10 cellular contexts compared by ENCODE assay signal in the genomic region with DNA sequence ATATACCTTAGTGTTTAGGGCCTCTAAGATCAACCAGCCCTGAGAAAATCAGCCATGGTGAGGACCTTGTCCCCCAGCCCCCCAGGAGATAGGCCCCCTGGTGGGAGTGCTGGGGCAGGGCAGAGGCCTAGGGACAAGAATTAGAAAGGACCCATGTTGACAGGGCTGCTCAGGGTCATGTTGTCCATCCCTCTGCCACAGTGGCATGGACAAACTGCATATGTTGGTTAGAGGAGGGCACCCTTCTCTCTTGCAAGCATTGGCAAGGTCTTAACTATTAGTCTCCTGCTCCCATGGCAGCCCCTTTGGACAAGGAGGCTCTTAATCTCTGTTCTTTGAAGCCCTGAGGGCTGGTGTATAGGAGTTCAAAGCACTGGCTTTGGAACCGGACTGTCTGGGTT. TPM values are rescaled to one million over a fixed set of nuclear protein-coding genes. Genes with fewer than 3 reads are reported as not detected.
DNase-seq lines count a peak whose midpoint lies in the region; ATAC-seq and TF ChIP-seq lines count a peak whose summit lies in the region.
"Had no signal": no experiment of that assay in that cellular context is flagged by ENCODE, and none has a peak within 500 bp of the region (broad histone marks: within the 10 kb centered on the region; RNA-seq: fewer than 3 reads in every experiment).

No MANE protein-coding gene starts in this region.

- peak in 1 of 9 donors; percentile 37 for TF ChIP-seq CTCF in heart right ventricle (IDR thresholded peaks at IDR 0.05)
- TF ChIP-seq CTCF in WI38 (IDR thresholded peaks at IDR 0.05; ENCODE audit: low read depth, low read length): 0 out of 2 replicates have a peak, but pooled peaks have one; percentile 18
- TF ChIP-seq CTCF in fibroblast of pulmonary artery (IDR thresholded peaks at IDR 0.05; ENCODE audit: low read length, missing control alignments): peak; percentile 25
- TF ChIP-seq CTCF in upper lobe of right lung (IDR thresholded peaks at IDR 0.05): peak; percentile 13

- H3K4me3 ChIP-seq in heart right ventricle (peak overlapping the region in 1 of 10 donors; percentile 80), WI38 (ENCODE audit: low read depth, low read length) (no peak overlapping the region), fibroblast of pulmonary artery (replicated peaks; ENCODE audit: low read depth, low read length) (no peak overlapping the region), upper lobe of right lung (no peak overlapping the region), MG63 (no peak overlapping the region)

- no peaks in the 10 kb centered on the region for H3K9me3 ChIP-seq in heart right ventricle
- H3K9me3 ChIP-seq in upper lobe of right lung: no peaks in the 10 kb centered on the region
- no peaks in the 10 kb centered on the region for H3K9me3 ChIP-seq in MG63

- intact Hi-C loops in cardiac septum (cut with DNase I) (no loop called here), heart right ventricle (cut with DNase I) (loop anchor here in 1 of 10 donors (10.0 kb wide), 1 partner anchor 164 kb away; no protein-coding TSS in a partner anchor), upper lobe of right lung (cut with DNase I) (no loop called here)

- H3K27me3 ChIP-seq in heart right ventricle (no peaks in the 10 kb centered on the region), upper lobe of right lung (no peaks in the 10 kb centered on the region), MG63 (no peaks in the 10 kb centered on the region)

- peak; percentile 58 for DNase-seq in cardiac septum (ENCODE audit: low spot score)
- no peak for DNase-seq in heart right ventricle
- DNase-seq in fibroblast of pulmonary artery (ENCODE audit: low read depth): no peak
- DNase-seq in upper lobe of right lung: peak; percentile 49
- no peak for DNase-seq in MG63
- no peak for DNase-seq in DMS79 (lab: John Stamatoyannopoulos, UW)
- DNase-seq: DMS153, NCI-H1930 had no signal

- H3K4me1 ChIP-seq in heart right ventricle (peaks cover 12 to 82% (median 27%) of the 10 kb centered on the region in 9 donors), upper lobe of right lung (peaks cover 42% of the 10 kb centered on the region)

- H3K27ac ChIP-seq in heart right ventricle: peak overlapping the region in 2 of 10 donors; percentile 21 to 98
- peak overlapping the region; percentile 89 for H3K27ac ChIP-seq in upper lobe of right lung

- H3K36me3 ChIP-seq in heart right ventricle (peaks cover 0 to 32% (median 7%) of the 10 kb centered on the region in 9 donors), upper lobe of right lung (no peaks in the 10 kb centered on the region), MG63 (no peaks in the 10 kb centered on the region)

- WGBS in heart right ventricle, 2 donors: 79 to 86% methylated on average over 1 of the region's 1 CpG

- no peak for ATAC-seq in heart right ventricle
- ATAC-seq in upper lobe of right lung: no peak
- ATAC-seq in GM18511 (IDR thresholded peaks at IDR 0.05; ENCODE audit: unreplicated experiment): no peak

RNA-seq across cellular contexts. Expression of gene PTPN6, which starts 0.8 kb away (rescaled TPM):
- 7.0 TPM for total RNA-seq in cardiac septum
- total RNA-seq in heart right ventricle: 10 to 100 TPM in 2 of 10 donors, 1 to 10 TPM in 8; 2.9 to 32.5 (median 5.3) TPM
- polyA plus RNA-seq in heart right ventricle: 10 to 100 TPM in 1 of 2 donors, 1 to 10 TPM in 1; 8.1 to 12.1 TPM
- 154 TPM for total RNA-seq in upper lobe of right lung
- total RNA-seq in MG63 (2014; rRNA removed; shearing (Covaris generic); ENCODE audit: low replicate concordance): not detected in 2 replicates

RNA-seq across cellular contexts. Expression of gene C12orf57, which starts 6.6 kb away (rescaled TPM):
- total RNA-seq in cardiac septum (162 TPM), heart right ventricle (100 to 1,000 TPM; 134 to 213 (median 167) TPM), upper lobe of right lung (197 TPM)
- 100 to 1,000 TPM; 182 to 654 TPM for polyA plus RNA-seq in heart right ventricle
- 136 and 311 TPM in 2 replicates for total RNA-seq in MG63 (2014; rRNA removed; shearing (Covaris generic); ENCODE audit: low replicate concordance)

RNA-seq across cellular contexts. Expression of gene RNU7-1, which starts 6.8 kb away (rescaled TPM):
- not detected for total RNA-seq in cardiac septum
- total RNA-seq in heart right ventricle: not detected
- polyA plus RNA-seq in heart right ventricle: not detected
- not detected for total RNA-seq in upper lobe of right lung
- total RNA-seq in MG63 (2014; rRNA removed; shearing (Covaris generic); ENCODE audit: low replicate concordance): not detected in 2 replicates

RNA-seq across cellular contexts. Expression of gene PHB2, which starts 20.1 kb away (rescaled TPM):
- total RNA-seq in cardiac septum (125 TPM), heart right ventricle (100 to 1,000 TPM; 139 to 203 (median 160) TPM), upper lobe of right lung (126 TPM)
- polyA plus RNA-seq in heart right ventricle: 100 to 1,000 TPM; 102 to 178 TPM
- 349 and 524 TPM in 2 replicates for total RNA-seq in MG63 (2014; rRNA removed; shearing (Covaris generic); ENCODE audit: low replicate concordance)

RNA-seq across cellular contexts. Expression of gene EMG1, which starts 20.3 kb away (rescaled TPM):
- total RNA-seq in cardiac septum (32.7 TPM), heart right ventricle (10 to 100 TPM; 33.5 to 42.1 (median 38.3) TPM), upper lobe of right lung (35.6 TPM)
- polyA plus RNA-seq in heart right ventricle: 10 to 100 TPM; 13.8 to 31.4 TPM
- total RNA-seq in MG63 (2014; rRNA removed; shearing (Covaris generic); ENCODE audit: low replicate concordance): 23.5 and 56.5 TPM in 2 replicates

Comparison
In these comparisons a context has a peak if more than half of its experiments do, and no peak if none do; other contexts are left out.
1. DNase-seq: peak in cardiac septum (single experiment) and upper lobe of right lung (single experiment); none in heart right ventricle (0 of 2), fibroblast of pulmonary artery (single experiment), MG63 (single experiment) and DMS79 (single experiment).